ENCODE assay signal across 9 cellular contexts in genomic region chr5:14628346-14628745, GRCh38.
A peak's percentile ranks its signal among the peaks of the same experiment; 100 is the strongest.
DNase-seq lines count a peak whose midpoint lies in the region; ATAC-seq and TF ChIP-seq lines count a peak whose summit lies in the region.
"Had no signal": no experiment of that assay in that cellular context is flagged by ENCODE, and none has a peak within 500 bp of the region (broad histone marks: within the 10 kb centered on the region; RNA-seq: fewer than 3 reads in every experiment).

No MANE protein-coding gene starts in this region.

- no peaks in the 10 kb centered on the region for H3K27me3 ChIP-seq in HL-60 (ENCODE audit: insufficient read depth, poor library complexity, severe bottlenecking)

- peak; percentile 57 for DNase-seq in AG08396 (ENCODE audit: low spot score)
- peak; percentile 21 to 35 for DNase-seq in HL-60 (ENCODE audit: low read depth in 1 of 2, low spot score in 1 of 2)
- DNase-seq in ecto neural progenitor cell (ENCODE audit: low spot score) = peak; percentile 56
- peak; percentile 13 for DNase-seq in retina
- no peak for DNase-seq in GF-D8 (lab: John Stamatoyannopoulos, UW)

- H3K27ac ChIP-seq in HL-60 (replicated peaks) (no peak overlapping the region), VCaP (peak overlapping the region; percentile 51; the same call in 1 of the 2 replicates)
- H3K27ac ChIP-seq: epithelial cell of prostate had no signal

- ATAC-seq in HG02763 (IDR thresholded peaks at IDR 0.05; ENCODE audit: unreplicated experiment) (no peak), GM18502 (IDR thresholded peaks at IDR 0.05; ENCODE audit: poor library complexity, unreplicated experiment) (no peak)

- TF ChIP-seq CTCF in HL-60 (IDR thresholded peaks at IDR 0.05; ENCODE audit: insufficient read depth, low read length) = no peak
- no peak for TF ChIP-seq CTCF in VCaP (conservative IDR thresholded peaks at IDR 0.05)

- H3K4me3 ChIP-seq in HL-60 (replicated peaks; ENCODE audit: insufficient read depth, low read length) = no peak overlapping the region
